Comparison of ENCODE assay signal across 21 cellular contexts in genomic region chr20:3706774-3707507, GRCh38. TPM values are rescaled to one million over a fixed set of nuclear protein-coding genes. Genes with fewer than 3 reads are reported as not detected.
DNase-seq lines count a peak whose midpoint lies in the region; ATAC-seq, FAIRE-seq and TF ChIP-seq lines count a peak whose summit lies in the region.
"Had no signal": no experiment of that assay in that cellular context is flagged by ENCODE, and none has a peak within 500 bp of the region (broad histone marks: within the 10 kb centered on the region; RNA-seq: fewer than 3 reads in every experiment).

No MANE protein-coding gene starts in this region.

- H3K36me3 ChIP-seq in heart left ventricle (peaks cover 0 to 34% (median 0%) of the 10 kb centered on the region in 9 donors), left lung (peaks cover 0 to 22% of the 10 kb centered on the region in 2 donors), aorta (ENCODE audit: control insufficient read depth in 1 of 2, insufficient read depth in 2 of 2, low read length in 1 of 2) (no peaks in the 10 kb centered on the region)
- H3K36me3 ChIP-seq: HAP-1, neutrophil had no signal

- intact Hi-C loops in heart left ventricle (cut with DNase I) = loop anchor here in 1 of 10 donors (10.0 kb wide), 1 partner anchor 142 kb away; no protein-coding TSS in a partner anchor
- intact Hi-C loops in cardiac septum (cut with DNase I) = no loop called here
- intact Hi-C loops in left lung (cut with DNase I) = no loop called here
- intact Hi-C loops in aorta (cut with DNase I) = no loop called here

- DNase-seq in heart left ventricle = peak in 3 of 5 donors; percentile 55 to 63 (median 56)
- no peak for DNase-seq in cardiac septum (ENCODE audit: low spot score)
- peak; percentile 13 to 21 for DNase-seq in cardiac fibroblast (ENCODE audit: low read depth in 2 of 2)
- no peak for DNase-seq in left lung
- DNase-seq in aorta = no peak
- DNase-seq in NAMALWA (ENCODE audit: low spot score) = no peak
- DNase-seq in frontal cortex (ENCODE audit: low spot score in 2 of 2) = no peak
- DNase-seq: activated CD4-positive, alpha-beta T cell treated with anti-CD3 and anti-CD28 coated beads, Interleukin-2, amount 10 ng/mL, durations not matched to agents 24 days and 14 days; activated T-cell treated with anti-CD3 and anti-CD28 coated beads, Interleukin-2, amount 50 U/mL, for 24 hours; NCI-H1694; NCI-H526 treated with DMSO at 0.1 percent for 48 hours had no signal

- FAIRE-seq in frontal cortex (lab: Jason Lieb, UNC) = no peak
- FAIRE-seq: colon, D721Med had no signal

- TF ChIP-seq POLR2A in heart left ventricle (IDR thresholded peaks at IDR 0.05) = no peak

- H3K9me3 ChIP-seq in heart left ventricle = no peaks in the 10 kb centered on the region
- no peaks in the 10 kb centered on the region for H3K9me3 ChIP-seq in left lung
- H3K9me3 ChIP-seq in aorta (ENCODE audit: control insufficient read depth, low read length) = no peaks in the 10 kb centered on the region
- H3K9me3 ChIP-seq: HAP-1, neutrophil had no signal

- H3K27me3 ChIP-seq in heart left ventricle (no peaks in the 10 kb centered on the region), left lung (no peaks in the 10 kb centered on the region), aorta (ENCODE audit: control insufficient read depth in 1 of 2, insufficient read depth in 2 of 2, low read length in 1 of 2) (no peaks in the 10 kb centered on the region)
- H3K27me3 ChIP-seq: neutrophil had no signal

- ATAC-seq in heart left ventricle (peak in 3 of 4 donors; percentile 38 to 73 (median 62)), left lung (peak; percentile 70), aorta (ENCODE audit: low FRiP score) (peak; percentile 69), GM21619 (IDR thresholded peaks at IDR 0.05; ENCODE audit: unreplicated experiment) (no peak)

- WGBS in heart left ventricle, 4 donors = 67 to 88% (median 84%) methylated on average over 6 to 10 of the region's 10 CpGs
- 43 to 44% methylated on average over 10 of the region's 10 CpGs for WGBS in aorta, 2 donors

- TF ChIP-seq CTCF in heart left ventricle (IDR thresholded peaks at IDR 0.05) (no peak), cardiac fibroblast (IDR thresholded peaks at IDR 0.05; ENCODE audit: low read depth, low read length) (no peak), left lung (IDR thresholded peaks at IDR 0.05) (no peak)

- H3K27ac ChIP-seq in heart left ventricle (no peak overlapping the region), left lung (no peak overlapping the region), aorta (ENCODE audit: low read depth in 1 of 2, low read length in 2 of 2) (no peak overlapping the region)
- H3K27ac ChIP-seq: neutrophil had no signal

- H3K4me1 ChIP-seq in heart left ventricle (peaks cover 0 to 18% (median 11%) of the 10 kb centered on the region in 12 donors), left lung (peaks cover 6 to 20% of the 10 kb centered on the region in 2 donors), aorta (ENCODE audit: control insufficient read depth in 1 of 2, insufficient read depth in 2 of 2, low read length in 2 of 2) (no peaks in the 10 kb centered on the region)
- H3K4me1 ChIP-seq: HAP-1 had no signal

- H3K4me3 ChIP-seq in heart left ventricle = no peak overlapping the region
- H3K4me3 ChIP-seq in cardiac fibroblast (replicated peaks in 1 of 2; ENCODE audit: low read depth in 2 of 2, low read length in 2 of 2) = no peak overlapping the region
- H3K4me3 ChIP-seq in left lung = no peak overlapping the region
- H3K4me3 ChIP-seq in aorta (ENCODE audit: low read length in 2 of 2) = no peak overlapping the region
- H3K4me3 ChIP-seq: HAP-1, smooth muscle cell had no signal

RNA-seq across cellular contexts. Expression of gene SIGLEC1, which starts 5.5 kb away (rescaled TPM):
- total RNA-seq in heart left ventricle (10 to 100 TPM in 2 of 9 donors, 1 to 10 TPM in 7; 1.5 to 51.9 (median 5.7) TPM), cardiac septum (2.4 TPM), left lung (10 to 100 TPM; 22.8 to 45.8 TPM), aorta (10 to 100 TPM; 16.8 to 55.8 TPM), frontal cortex (under 0.01 TPM)
- polyA plus RNA-seq in heart left ventricle (1 to 10 TPM; 1.9 to 6.1 TPM), aorta (1 to 10 TPM; 2.8 to 4.5 TPM)
- total RNA-seq: activated CD4-positive, alpha-beta T cell treated with anti-CD3 and anti-CD28 coated beads, Interleukin-2, amount 10 ng/mL, durations not matched to agents 24 days and 14 days; smooth muscle cell had no signal
- polyA plus RNA-seq: AG04450, IgD-negative memory B cell, smooth muscle cell had no signal

RNA-seq across cellular contexts. Expression of gene ADAM33, which starts 25.1 kb away (rescaled TPM):
- total RNA-seq in heart left ventricle = 10 to 100 TPM in 2 of 9 donors, 1 to 10 TPM in 7; 2.3 to 10.7 (median 3.5) TPM
- polyA plus RNA-seq in heart left ventricle = 10 to 100 TPM in 1 of 2 donors, 1 to 10 TPM in 1; 3.2 to 21.2 TPM
- total RNA-seq in cardiac septum = 3.0 TPM
- 10 to 100 TPM; 15.4 to 16.5 TPM for total RNA-seq in left lung
- 10 to 100 TPM; 39.8 to 96.8 TPM for total RNA-seq in aorta
- 100 to 1,000 TPM in 1 of 2 donors, 10 to 100 TPM in 1; 36.9 to 352 TPM for polyA plus RNA-seq in aorta
- total RNA-seq in frontal cortex = 2.4 TPM
- total RNA-seq: activated CD4-positive, alpha-beta T cell treated with anti-CD3 and anti-CD28 coated beads, Interleukin-2, amount 10 ng/mL, durations not matched to agents 24 days and 14 days had no signal
- polyA plus RNA-seq: IgD-negative memory B cell had no signal

RNA-seq across cellular contexts. Expression of gene HSPA12B, which starts 25.5 kb away (rescaled TPM):
- total RNA-seq in heart left ventricle = 10 to 100 TPM; 10.4 to 35.7 (median 14.3) TPM
- 10 to 100 TPM; 11.8 to 17.3 TPM for polyA plus RNA-seq in heart left ventricle
- 9.2 TPM for total RNA-seq in cardiac septum
- total RNA-seq in left lung = 10 to 100 TPM; 14.6 to 22.1 TPM
- 10 to 100 TPM; 10.8 to 21.2 TPM for total RNA-seq in aorta
- polyA plus RNA-seq in aorta = 1 to 10 TPM in 1 of 2 donors, under 1 TPM in 1; 0.25 to 2.3 TPM
- 2.4 TPM for total RNA-seq in frontal cortex
- total RNA-seq: activated CD4-positive, alpha-beta T cell treated with anti-CD3 and anti-CD28 coated beads, Interleukin-2, amount 10 ng/mL, durations not matched to agents 24 days and 14 days had no signal
- polyA plus RNA-seq: IgD-negative memory B cell had no signal

RNA-seq across cellular contexts. Expression of gene GFRA4, which starts 43.7 kb away (rescaled TPM):
- total RNA-seq in heart left ventricle (not detected), cardiac septum (not detected), left lung (not detected), aorta (not detected), frontal cortex (not detected)
- polyA plus RNA-seq in heart left ventricle (not detected), aorta (not detected)
- total RNA-seq: activated CD4-positive, alpha-beta T cell treated with anti-CD3 and anti-CD28 coated beads, Interleukin-2, amount 10 ng/mL, durations not matched to agents 24 days and 14 days; smooth muscle cell had no signal
- polyA plus RNA-seq: adipose tissue, AG04450, esophagus, IgD-negative memory B cell, smooth muscle cell had no signal

Comparison
In these comparisons a context has a peak if more than half of its experiments do, and no peak if none do; other contexts are left out.
1. DNase-seq: peak in heart left ventricle (3 of 5) and cardiac fibroblast (2 of 2); none in cardiac septum (single experiment), left lung (0 of 2), aorta (0 of 2), NAMALWA (single experiment) and frontal cortex (0 of 2).